ENCODE assay signal across 1 cellular context in genomic region chr7:139708541-139708940, GRCh38.
TF ChIP-seq lines count a peak whose summit lies in the region.

No MANE protein-coding gene starts in this region.

TF ChIP-seq in GM12878, 131 proteins besides CTCF, POLR2A, EP300 and RAD21 (continued from another document):
- TF ChIP-seq ZNF687 (IDR thresholded peaks at IDR 0.05) (peak; percentile 49), E2F8 (IDR thresholded peaks at IDR 0.05; ENCODE audit: low read depth, partially characterized antibody) (no peak), SKIL (IDR thresholded peaks at IDR 0.05; ENCODE audit: low read depth, poor library complexity, severe bottlenecking) (no peak), PKNOX1 (IDR thresholded peaks at IDR 0.05) (peak; percentile 47), SIX5 (IDR thresholded peaks at IDR 0.05; ENCODE audit: low read depth, low read length, severe bottlenecking) (no peak), ZNF24 (IDR thresholded peaks at IDR 0.05) (no peak), POLR2AphosphoS5 (IDR thresholded peaks at IDR 0.05; ENCODE audit: low read length) (peak; percentile 38; the same call in 1 of the 2 replicates), CREM (IDR thresholded peaks at IDR 0.05; ENCODE audit: low read depth) (peak; percentile 55), POU2F2 (IDR thresholded peaks at IDR 0.05; ENCODE audit: borderline replicate concordance, low read depth, low read length) (peak; percentile 43; the same call in 1 of the 3 replicates), CEBPZ (IDR thresholded peaks at IDR 0.05; ENCODE audit: low read depth, low read length) (no peak), PRDM15 (CRISPR knock-in tag; IDR thresholded peaks at IDR 0.05) (no peak), IKZF1 (conservative IDR thresholded peaks at IDR 0.05) (0 out of 2 replicates have a peak, but pooled peaks have one; percentile 11), CREB1 (IDR thresholded peaks at IDR 0.05; ENCODE audit: low read depth) (no peak), SUZ12 (IDR thresholded peaks at IDR 0.05; ENCODE audit: unreplicated experiment) (no peak), ATF7 (IDR thresholded peaks at IDR 0.05; ENCODE audit: low read depth) (no peak), IKZF2 (IDR thresholded peaks at IDR 0.05) (peak; percentile 35 to 58; a peak in 1 of 4 replicates), E2F4 (IDR thresholded peaks at IDR 0.05; ENCODE audit: low read depth, low read length) (no peak), SIN3A (IDR thresholded peaks at IDR 0.05; ENCODE audit: low read depth, low read length) (no peak)
